In the genomic region with DNA sequence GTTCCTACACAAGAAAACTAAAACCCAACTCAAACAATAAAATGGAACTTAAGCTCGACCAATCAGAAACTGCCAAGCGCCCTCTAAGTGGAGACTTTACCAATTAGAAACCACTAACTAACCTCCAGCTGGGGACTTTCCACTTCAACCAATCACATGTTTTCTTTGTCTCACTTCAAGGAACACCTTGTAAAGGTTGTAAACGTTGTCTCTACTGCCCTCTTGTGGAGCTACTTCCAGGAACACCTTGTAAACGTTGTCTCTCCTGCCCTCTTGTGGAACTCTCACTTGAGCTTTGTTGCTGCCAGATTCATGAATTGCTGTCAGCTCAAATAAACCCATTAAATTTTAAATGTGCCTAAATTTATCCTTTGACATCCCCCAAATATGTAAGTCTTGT, we compare ENCODE assay signal across 9 cellular contexts. TPM values are rescaled to one million over a fixed set of nuclear protein-coding genes. Genes with fewer than 3 reads are reported as not detected.
A peak's percentile ranks its signal among the peaks of the same experiment; 100 is the strongest.
DNase-seq lines count a peak whose midpoint lies in the region; ATAC-seq and TF ChIP-seq lines count a peak whose summit lies in the region.
"Not testable (repeated sequence)": the region's sequence is repeated elsewhere in the genome, so short reads cannot be mapped to it uniquely, and the experiment has no call there.
"Had no signal": no experiment of that assay in that cellular context is flagged by ENCODE, and none has a peak within 500 bp of the region (broad histone marks: within the 10 kb centered on the region; RNA-seq: fewer than 3 reads in every experiment).

No MANE protein-coding gene starts in this region.

- peak; percentile 72 for ATAC-seq in GM23338
- ATAC-seq in T-helper 17 cell: peak; percentile 85
- ATAC-seq in activated T-cell treated with anti-CD3 and anti-CD28 coated beads, Interleukin-2, amount 50 U/mL, for 4 hours: peak; percentile 62 to 74
- ATAC-seq in body of pancreas: peak; percentile 57
- peak; percentile 42 for ATAC-seq in left ventricle myocardium superior
- peak; percentile 51 for ATAC-seq in memory B cell (ENCODE audit: low read depth)
- ATAC-seq in stimulated activated effector memory CD8-positive, alpha-beta T cell treated with anti-CD3 and anti-CD28 coated beads, Interleukin-12 subunit alpha, Interleukin-12 subunit beta, amount 100 ng/mL, for 72 hours: peak; percentile 71

- intact Hi-C loops in body of pancreas (cut with DNase I); left ventricle myocardium superior (cut with micrococcal nuclease): not testable (repeated sequence)

- H3K27ac Mint-ChIP-seq in GM23338; T-helper 17 cell; memory B cell; stimulated activated effector memory CD8-positive, alpha-beta T cell treated with anti-CD3 and anti-CD28 coated beads, Interleukin-12 subunit alpha, Interleukin-12 subunit beta, amount 100 ng/mL, for 72 hours: not testable (repeated sequence)

- H3K27me3 Mint-ChIP-seq in GM23338 (ENCODE audit: insufficient read depth, low read depth, poor library complexity); T-helper 17 cell; activated T-cell treated with anti-CD3 and anti-CD28 coated beads, Interleukin-2, amount 50 U/mL, for 4 hours (ENCODE audit: low read depth); memory B cell: not testable (repeated sequence)

- not testable (repeated sequence) for H2AFZ ChIP-seq in GM23338

- H3K27me3 ChIP-seq in GM23338 (ENCODE audit: insufficient read depth); body of pancreas: not testable (repeated sequence)

- H3K36me3 ChIP-seq in GM23338 (ENCODE audit: insufficient read depth); body of pancreas (replicated peaks in 1 of 2; ENCODE audit: insufficient read depth in 1 of 2, low read depth in 2 of 2): not testable (repeated sequence)

- not testable (repeated sequence) for H3K9me3 Mint-ChIP-seq in GM23338; activated T-cell treated with anti-CD3 and anti-CD28 coated beads, Interleukin-2, amount 50 U/mL, for 4 hours; memory B cell; stimulated activated effector memory CD8-positive, alpha-beta T cell treated with anti-CD3 and anti-CD28 coated beads, Interleukin-12 subunit alpha, Interleukin-12 subunit beta, amount 100 ng/mL, for 72 hours

- H3K36me3 Mint-ChIP-seq in GM23338 (ENCODE audit: low read depth); T-helper 17 cell (ENCODE audit: low read depth); activated T-cell treated with anti-CD3 and anti-CD28 coated beads, Interleukin-2, amount 50 U/mL, for 4 hours (ENCODE audit: insufficient read depth); memory B cell; stimulated activated effector memory CD8-positive, alpha-beta T cell treated with anti-CD3 and anti-CD28 coated beads, Interleukin-12 subunit alpha, Interleukin-12 subunit beta, amount 100 ng/mL, for 72 hours: not testable (repeated sequence)

- not testable (repeated sequence) for H4K20me1 ChIP-seq in GM23338 (replicated peaks; ENCODE audit: insufficient read depth)

- WGBS in body of pancreas, 2 donors: no CpG with 5 or more reads among the region's 4 CpGs

- H3K4me3 Mint-ChIP-seq in GM23338; T-helper 17 cell; activated T-cell treated with anti-CD3 and anti-CD28 coated beads, Interleukin-2, amount 50 U/mL, for 4 hours; memory B cell; stimulated activated effector memory CD8-positive, alpha-beta T cell treated with anti-CD3 and anti-CD28 coated beads, Interleukin-12 subunit alpha, Interleukin-12 subunit beta, amount 100 ng/mL, for 72 hours: not testable (repeated sequence)

- not testable (repeated sequence) for H3K9me2 ChIP-seq in GM23338 (ENCODE audit: insufficient read depth)

- DNase-seq in GM23338 (ENCODE audit: low spot score); T-helper 17 cell; activated T-cell treated with anti-CD3 and anti-CD28 coated beads, Interleukin-2, amount 50 U/mL, for 4 hours; body of pancreas; left ventricle myocardium superior; memory B cell (ENCODE audit: low spot score in 2 of 2); stimulated activated effector memory CD8-positive, alpha-beta T cell treated with anti-CD3 and anti-CD28 coated beads, Interleukin-12 subunit alpha, Interleukin-12 subunit beta, amount 100 ng/mL, for 72 hours (ENCODE audit: low spot score in 2 of 2): not testable (repeated sequence)

- H3K4me2 ChIP-seq in GM23338: not testable (repeated sequence)

- not testable (repeated sequence) for H3K4me1 ChIP-seq in GM23338 (ENCODE audit: insufficient read depth); body of pancreas

- H3F3A ChIP-seq in GM23338 (replicated peaks; ENCODE audit: low read depth): not testable (repeated sequence)

- H3K27ac ChIP-seq in GM23338 (ENCODE audit: low read depth); body of pancreas: not testable (repeated sequence)

- not testable (repeated sequence) for H3K4me1 Mint-ChIP-seq in GM23338; T-helper 17 cell; activated T-cell treated with anti-CD3 and anti-CD28 coated beads, Interleukin-2, amount 50 U/mL, for 4 hours (ENCODE audit: low read depth); memory B cell; stimulated activated effector memory CD8-positive, alpha-beta T cell treated with anti-CD3 and anti-CD28 coated beads, Interleukin-12 subunit alpha, Interleukin-12 subunit beta, amount 100 ng/mL, for 72 hours

- not testable (repeated sequence) for TF ChIP-seq CTCF in GM23338 (conservative IDR thresholded peaks at IDR 0.05; ENCODE audit: low read depth in 2 of 2); body of pancreas (IDR thresholded peaks at IDR 0.05)

- not testable (repeated sequence) for H3K4me3 ChIP-seq in GM23338, body of pancreas

- not testable (repeated sequence) for TF ChIP-seq POLR2A in body of pancreas (IDR thresholded peaks at IDR 0.05)

- not testable (repeated sequence) for H3K9me3 ChIP-seq in T-helper 17 cell (ENCODE audit: control insufficient read depth, low read length, poor library complexity, severe bottlenecking); body of pancreas

- not testable (repeated sequence) for H3K79me2 ChIP-seq in GM23338 (replicated peaks; ENCODE audit: insufficient read depth)

RNA-seq across cellular contexts. Expression of a gene that starts 46.7 kb away (rescaled TPM):
- total RNA-seq in GM23338 (2014; rRNA removed; shearing (Covaris generic)): not detected in 2 replicates
- polyA plus RNA-seq in GM23338 (2016; fragmentation: Nextera tagmentation; extraction: Ambion mirVana): not detected in 2 replicates
- not detected for total RNA-seq in T-helper 17 cell
- total RNA-seq in activated T-cell treated with anti-CD3 and anti-CD28 coated beads, Interleukin-2, amount 50 U/mL, for 4 hours: not detected
- total RNA-seq in body of pancreas: not detected
- total RNA-seq in left ventricle myocardium superior: 0.42 TPM
- total RNA-seq: CD4-positive, alpha-beta memory T cell; HT1080 had no signal
- polyA plus RNA-seq: CD4-positive, alpha-beta memory T cell had no signal
